In genomic region chr16:89633064-89633631, GRCh38 we compare ENCODE assay signal across 9 cellular contexts. TPM values are rescaled to one million over a fixed set of nuclear protein-coding genes. Genes with fewer than 3 reads are reported as not detected.
DNase-seq lines count a peak whose midpoint lies in the region; ATAC-seq and TF ChIP-seq lines count a peak whose summit lies in the region.
"Had no signal": no experiment of that assay in that cellular context is flagged by ENCODE, and none has a peak within 500 bp of the region (broad histone marks: within the 10 kb centered on the region; RNA-seq: fewer than 3 reads in every experiment).

No MANE protein-coding gene starts in this region.

- peaks cover 12% of the 10 kb centered on the region; the same call in 1 of the 2 replicates for H3K4me1 ChIP-seq in PC-9 (replicated peaks; ENCODE audit: insufficient read depth)
- H3K4me1 ChIP-seq in vagina: no peaks in the 10 kb centered on the region

- no peaks in the 10 kb centered on the region for H3K79me2 ChIP-seq in PC-9 (ENCODE audit: low read depth)

- no peak overlapping the region for H2AFZ ChIP-seq in PC-9

- POLR2A ChIA-PET in PC-9 (lab: Charles Lee; ENCODE audit: unreplicated experiment): interaction anchor here (0.6 to 0.7 kb wide), 4 partner anchors 33 to 69 kb away, joined by 3 to 4 read pairs (median 3); partner anchors contain the start of gene CDK10

- peaks cover 7% of the 10 kb centered on the region; the same call in 1 of the 2 replicates for H3K27me3 ChIP-seq in PC-9 (ENCODE audit: insufficient read depth, low read depth)
- no peaks in the 10 kb centered on the region for H3K27me3 ChIP-seq in vagina

- intact Hi-C loops in PC-9 (cut with micrococcal nuclease; ENCODE audit: unreplicated experiment): no loop called here
- intact Hi-C loops in vagina (cut with DNase I): no loop called here

- TF ChIP-seq CTCF in PC-9 (conservative IDR thresholded peaks at IDR 0.05) (no peak), epithelial cell of proximal tubule (conservative IDR thresholded peaks at IDR 0.05; ENCODE audit: low read depth, low read length) (no peak), vagina (IDR thresholded peaks at IDR 0.05) (no peak)

- H3K9me2 ChIP-seq in PC-9 (ENCODE audit: insufficient read depth): no peaks in the 10 kb centered on the region

- DNase-seq in GM04503 (ENCODE audit: low read depth): peak; percentile 47
- DNase-seq in PC-9: peak in 1 of 2 experiments; percentile 53
- DNase-seq in epithelial cell of proximal tubule (ENCODE audit: low read depth): no peak
- peak; percentile 14 for DNase-seq in skeletal muscle cell (ENCODE audit: low read depth)
- no peak for DNase-seq in SIG-M5 (lab: John Stamatoyannopoulos, UW)
- no peak for DNase-seq in C1 segment of cervical spinal cord (lab: John Stamatoyannopoulos, UW)
- DNase-seq in vagina (ENCODE audit: extremely low spot score in 2 of 2): no peak
- DNase-seq: NCI-H345 had no signal

- peak overlapping the region; percentile 13; the same call in 1 of the 2 replicates for H3K4me3 ChIP-seq in PC-9
- peak overlapping the region; percentile 19 for H3K4me3 ChIP-seq in epithelial cell of proximal tubule (ENCODE audit: low read depth, low read length)
- H3K4me3 ChIP-seq in skeletal muscle cell (ENCODE audit: low read depth, low read length): no peak overlapping the region
- H3K4me3 ChIP-seq in vagina: no peak overlapping the region

- H3K27ac ChIP-seq in PC-9 (no peak overlapping the region), vagina (no peak overlapping the region)

- H3F3A ChIP-seq in PC-9 (ENCODE audit: insufficient read depth, low read depth): no peaks in the 10 kb centered on the region; the same call in 1 of the 2 replicates

- H4K20me1 ChIP-seq in PC-9 (ENCODE audit: insufficient read depth): no peaks in the 10 kb centered on the region

- TF ChIP-seq POLR2A in vagina (IDR thresholded peaks at IDR 0.05): no peak

- CTCF ChIA-PET in PC-9 (lab: Charles Lee): interaction anchor here (0.7 to 0.9 kb wide), 2 partner anchors 19 to 312 kb away, joined by 3 to 5 read pairs; no protein-coding TSS in a partner anchor

- no TSS peak for BruUV-seq in PC-9 (replicated peaks; lab: Mats Ljungman, UMichigan)

- ATAC-seq in HG03565 (IDR thresholded peaks at IDR 0.05; ENCODE audit: unreplicated experiment): no peak

- H3K9me3 ChIP-seq in PC-9 (ENCODE audit: insufficient read depth, low read depth) (no peaks in the 10 kb centered on the region), vagina (no peaks in the 10 kb centered on the region)

- H3K4me2 ChIP-seq in PC-9: peak overlapping the region; percentile 76

- H3K36me3 ChIP-seq in PC-9 (ENCODE audit: low read depth) (no peaks in the 10 kb centered on the region), vagina (no peaks in the 10 kb centered on the region)

RNA-seq across cellular contexts. Expression of gene DPEP1, which starts 19.7 kb away (rescaled TPM):
- total RNA-seq in PC-9 (2021) (not detected in 2 replicates), epithelial cell of proximal tubule (0.65 and 5.0 TPM in 2 replicates), vagina (not detected)

RNA-seq across cellular contexts. Expression of gene CHMP1A, which starts 24.4 kb away (rescaled TPM):
- total RNA-seq in PC-9 (2021): 151 and 237 TPM in 2 replicates
- total RNA-seq in epithelial cell of proximal tubule: 132 and 160 TPM in 2 replicates
- total RNA-seq in vagina: 117 TPM

RNA-seq across cellular contexts. Expression of gene SPATA33, which starts 24.5 kb away (rescaled TPM):
- total RNA-seq in PC-9 (2021): 21.0 and 25.6 TPM in 2 replicates
- 8.1 and 8.2 TPM in 2 replicates for total RNA-seq in epithelial cell of proximal tubule
- total RNA-seq in vagina: 5.2 TPM

RNA-seq across cellular contexts. Expression of gene CDK10, which starts 53.3 kb away (rescaled TPM):
- 76.6 and 110 TPM in 2 replicates for total RNA-seq in PC-9 (2021)
- total RNA-seq in epithelial cell of proximal tubule: 35.1 and 57.2 TPM in 2 replicates
- 44.0 TPM for total RNA-seq in vagina

RNA-seq across cellular contexts. Expression of gene CPNE7, which starts 57.6 kb away (rescaled TPM):
- 19.5 and 27.8 TPM in 2 replicates for total RNA-seq in PC-9 (2021)
- 16.6 and 20.2 TPM in 2 replicates for total RNA-seq in epithelial cell of proximal tubule
- 4.9 TPM for total RNA-seq in vagina

Comparison
In these comparisons a context has a peak if more than half of its experiments do, and no peak if none do; other contexts are left out.
1. DNase-seq: peak in GM04503 (single experiment) and skeletal muscle cell (single experiment); none in epithelial cell of proximal tubule (single experiment), SIG-M5 (single experiment), C1 segment of cervical spinal cord (0 of 14) and vagina (0 of 2).
2. H3K4me3 ChIP-seq: peak in PC-9 (single experiment) and epithelial cell of proximal tubule (single experiment); none in skeletal muscle cell (single experiment) and vagina (0 of 2).